ENCODE assay signal across 29 cellular contexts in genomic region chr9:10447036-10447435, GRCh38.
"Had no signal": no experiment of that assay in that cellular context is flagged by ENCODE, and none has a peak within 500 bp of the region (broad histone marks: within the 10 kb centered on the region; RNA-seq: fewer than 3 reads in every experiment).

No MANE protein-coding gene starts in this region.

- H3K9me3 ChIP-seq: pancreas, prostate gland, sigmoid colon, suprapubic skin, thoracic aorta, tibial artery, upper lobe of right lung had no signal

- H3K36me3 Mint-ChIP-seq: naive thymus-derived CD4-positive, alpha-beta T cell; stimulated activated effector memory CD8-positive, alpha-beta T cell treated with anti-CD3 and anti-CD28 coated beads, Interleukin-12 subunit alpha, Interleukin-12 subunit beta, amount 100 ng/mL, for 72 hours had no signal

- H3K36me3 ChIP-seq: left ventricle myocardium inferior, pancreas, prostate gland, sigmoid colon, spleen, suprapubic skin, thoracic aorta, tibial artery, upper lobe of right lung had no signal

- H3K4me1 Mint-ChIP-seq: naive thymus-derived CD4-positive, alpha-beta T cell; neural crest cell; stimulated activated effector memory CD8-positive, alpha-beta T cell treated with anti-CD3 and anti-CD28 coated beads, Interleukin-12 subunit alpha, Interleukin-12 subunit beta, amount 100 ng/mL, for 72 hours had no signal

- H3K27ac ChIP-seq: left ventricle myocardium inferior, pancreas, prostate gland, sigmoid colon, spleen, suprapubic skin, thoracic aorta, tibial artery, upper lobe of right lung had no signal

- H3K9me3 Mint-ChIP-seq: neural crest cell had no signal

- H3K4me3 ChIP-seq: left ventricle myocardium inferior, lung, mucosa of descending colon, pancreas, prostate gland, sigmoid colon, spleen, suprapubic skin, thoracic aorta, tibial artery, upper lobe of right lung had no signal

- H3K27ac Mint-ChIP-seq: naive thymus-derived CD4-positive, alpha-beta T cell; natural killer cell treated with Interleukin-12 subunit alpha and Interleukin-12 subunit beta and Interleukin-15 and Interleukin-18, amount 100 ng/mL, for 72 hours; stimulated activated effector memory CD8-positive, alpha-beta T cell treated with anti-CD3 and anti-CD28 coated beads, Interleukin-12 subunit alpha, Interleukin-12 subunit beta, amount 100 ng/mL, for 72 hours; stimulated activated naive CD8-positive, alpha-beta T cell treated with anti-CD3 and anti-CD28 coated beads, Interleukin-15, Interleukin-2, amounts not matched to agents 100 ng/mL and 50 ng/mL, for 24 hours had no signal

- ATAC-seq: mucosa of descending colon; naive thymus-derived CD4-positive, alpha-beta T cell; natural killer cell treated with Interleukin-12 subunit alpha and Interleukin-12 subunit beta and Interleukin-15 and Interleukin-18, amount 100 ng/mL, for 72 hours; pancreas; right cardiac atrium; stimulated activated effector memory CD8-positive, alpha-beta T cell treated with anti-CD3 and anti-CD28 coated beads, Interleukin-12 subunit alpha, Interleukin-12 subunit beta, amount 100 ng/mL, for 72 hours; upper lobe of right lung had no signal

- DNase-seq: hippocampal formation; islet precursor cell; left ventricle myocardium inferior; mesendoderm; midbrain; mucosa of descending colon; naive thymus-derived CD4-positive, alpha-beta T cell; nucleus accumbens; pancreas; posterior cingulate gyrus; retina; right cardiac atrium; sigmoid colon; small intestine; spleen; stimulated activated CD4-positive, alpha-beta T cell treated with anti-CD3 and anti-CD28 coated beads, Interleukin-4, amount 100 ng/mL, for 24 hours; stimulated activated naive CD4-positive, alpha-beta T cell; tibial artery; trophoblast cell; upper lobe of right lung had no signal

- H3K4me3 Mint-ChIP-seq: naive thymus-derived CD4-positive, alpha-beta T cell; natural killer cell treated with Interleukin-12 subunit alpha and Interleukin-12 subunit beta and Interleukin-15 and Interleukin-18, amount 100 ng/mL, for 72 hours; neural crest cell; stimulated activated effector memory CD8-positive, alpha-beta T cell treated with anti-CD3 and anti-CD28 coated beads, Interleukin-12 subunit alpha, Interleukin-12 subunit beta, amount 100 ng/mL, for 72 hours; stimulated activated naive CD8-positive, alpha-beta T cell treated with anti-CD3 and anti-CD28 coated beads, Interleukin-15, Interleukin-2, amounts not matched to agents 100 ng/mL and 50 ng/mL, for 24 hours had no signal

- FAIRE-seq: pancreas, small intestine, urothelium cell line had no signal

- H3K4me1 ChIP-seq: left ventricle myocardium inferior, pancreas, prostate gland, sigmoid colon, spleen, suprapubic skin, tibial artery, upper lobe of right lung had no signal

- H3K27me3 Mint-ChIP-seq: naive thymus-derived CD4-positive, alpha-beta T cell; natural killer cell treated with Interleukin-12 subunit alpha and Interleukin-12 subunit beta and Interleukin-15 and Interleukin-18, amount 100 ng/mL, for 72 hours; stimulated activated naive CD8-positive, alpha-beta T cell treated with anti-CD3 and anti-CD28 coated beads, Interleukin-15, Interleukin-2, amounts not matched to agents 100 ng/mL and 50 ng/mL, for 24 hours had no signal

- H3K27me3 ChIP-seq: pancreas, sigmoid colon, spleen, suprapubic skin, tibial artery, upper lobe of right lung had no signal
